In the genomic region with DNA sequence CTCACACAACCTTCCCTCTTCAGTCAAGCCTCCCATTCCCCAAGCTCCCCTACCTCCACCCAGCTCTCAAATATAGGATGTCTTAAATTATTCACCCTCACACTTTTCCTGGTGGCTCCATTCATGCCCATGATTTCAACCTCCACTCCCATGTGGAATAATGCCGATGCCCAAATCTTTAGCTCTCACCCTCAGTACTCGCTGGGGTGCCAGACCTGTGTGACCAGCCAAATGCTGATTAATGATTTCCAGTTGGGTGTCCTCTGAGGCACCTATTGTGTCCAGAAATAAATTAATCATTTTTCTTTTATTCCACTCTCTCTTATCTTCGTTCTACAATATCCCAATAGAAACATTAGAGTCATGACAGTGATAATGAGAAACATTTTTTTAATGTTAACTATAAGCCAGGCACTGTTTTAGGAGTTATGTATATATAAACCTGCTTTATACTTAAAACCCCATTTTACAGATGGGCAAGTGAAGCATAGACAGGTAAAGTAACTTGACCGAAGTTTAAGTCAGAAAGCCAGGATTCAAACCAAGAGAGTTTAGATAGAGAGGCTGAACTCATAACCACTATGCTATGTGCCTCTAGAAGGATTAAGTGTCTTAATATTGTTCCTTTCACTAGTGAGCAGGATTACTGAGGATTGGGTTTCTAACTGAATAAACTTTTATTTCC, we compare ENCODE assay signal across 22 cellular contexts.
DNase-seq lines count a peak whose midpoint lies in the region; ATAC-seq and TF ChIP-seq lines count a peak whose summit lies in the region.
"Had no signal": no experiment of that assay in that cellular context is flagged by ENCODE, and none has a peak within 500 bp of the region (broad histone marks: within the 10 kb centered on the region; RNA-seq: fewer than 3 reads in every experiment).

No MANE protein-coding gene starts in this region.

- dilution Hi-C loops in IMR-90 (cut with HindIII; ENCODE audit: low sequenced_read_pairs, unreplicated experiment) = no loop called here

- no peaks in the 10 kb centered on the region for H3K36me3 Mint-ChIP-seq in GM23338 (ENCODE audit: low read depth)
- no peaks in the 10 kb centered on the region for H3K36me3 Mint-ChIP-seq in dendritic cell treated with granulocyte-macrophage colony-stimulating factor and Interleukin-4, amounts not matched to agents 40 ng/mL and 50 ng/mL, for 4 days (ENCODE audit: low read depth)

- H3K9me2 ChIP-seq in GM23338 (ENCODE audit: insufficient read depth) = no peaks in the 10 kb centered on the region
- H3K9me2 ChIP-seq: SK-N-SH had no signal

- TF ChIP-seq POLR2A in IMR-90 (IDR thresholded peaks at IDR 0.05; ENCODE audit: low read depth, low read length) = no peak

- CTCF ChIA-PET in IMR-90 (lab: Yijun Ruan, JAX) = no interaction called here

- H3K4me3 Mint-ChIP-seq in GM23338 = no peak overlapping the region
- H3K4me3 Mint-ChIP-seq in dendritic cell treated with granulocyte-macrophage colony-stimulating factor and Interleukin-4, amounts not matched to agents 40 ng/mL and 50 ng/mL, for 4 days = no peak overlapping the region
- H3K4me3 Mint-ChIP-seq: CD4-positive, alpha-beta T cell; T-helper 1 cell treated with Interleukin-12 subunit alpha and Interleukin-12 subunit beta and Interleukin-4 antibody, amounts not matched to agents 30 μg/mL and 1 μg/mL, for 36 hours had no signal

- H4K5ac ChIP-seq in IMR-90 (ENCODE audit: low read depth, low read length) = no peak overlapping the region

- no peak for TF ChIP-seq CTCF in GM23338 (conservative IDR thresholded peaks at IDR 0.05; ENCODE audit: low read depth in 2 of 2)
- no peak for TF ChIP-seq CTCF in IMR-90 (conservative IDR thresholded peaks at IDR 0.05; ENCODE audit: low read depth, low read length)
- no peak for TF ChIP-seq CTCF in retinal pigment epithelial cell (conservative IDR thresholded peaks at IDR 0.05; ENCODE audit: low read depth, low read length)

- in situ Hi-C loops in IMR-90 (cut with MboI; ENCODE audit: low sequenced_read_pairs) (no loop called here), ACHN (cut with HindIII; ENCODE audit: low pct_ligation_motif_present, low pct_unique_long_range_greater_than_20kb, low sequenced_read_pairs) (no loop called here)

- no peaks in the 10 kb centered on the region for H3K79me2 ChIP-seq in GM23338 (replicated peaks; ENCODE audit: insufficient read depth)

- no peaks in the 10 kb centered on the region for H3K9me3 ChIP-seq in IMR-90 (ENCODE audit: control insufficient read depth, insufficient read depth, low read length)
- H3K9me3 ChIP-seq: BLaER1 treated with 17β-estradiol and CSF1 and Interleukin-3, amounts not matched to agents 10 nM and 100 nM; HAP-1; SK-N-SH had no signal

- H2AK5ac ChIP-seq in IMR-90 (ENCODE audit: low read depth, low read length) = no peak overlapping the region

- H3F3A ChIP-seq in GM23338 (replicated peaks; ENCODE audit: low read depth) = no peaks in the 10 kb centered on the region

- H2BK20ac ChIP-seq in IMR-90 (ENCODE audit: low read depth, low read length) = no peak overlapping the region

- H2BK120ac ChIP-seq in IMR-90 (ENCODE audit: low read depth, low read length) = no peak overlapping the region

- TF ChIP-seq RAD21 in IMR-90 (IDR thresholded peaks at IDR 0.05; ENCODE audit: low read length) = no peak

- H3K9me1 ChIP-seq in IMR-90 (ENCODE audit: insufficient read depth, low read length) = peaks cover 3% of the 10 kb centered on the region; the same call in 1 of the 2 replicates

- 100% methylated on average over 1 to 2 of the region's 4 CpGs for WGBS in IMR-90 (ENCODE audit: extremely low coverage in 2 of 2, insufficient read length in 1 of 2), 2 experiments

- H4K8ac ChIP-seq in IMR-90 (ENCODE audit: low read depth in 2 of 2, low read length in 2 of 2) = no peak overlapping the region

- no peak overlapping the region for H2BK15ac ChIP-seq in IMR-90 (ENCODE audit: low read depth, low read length)

- H3K36me3 ChIP-seq in GM23338 (ENCODE audit: insufficient read depth) = no peaks in the 10 kb centered on the region
- H3K36me3 ChIP-seq in IMR-90 (ENCODE audit: control insufficient read depth, insufficient read depth, low read length) = no peaks in the 10 kb centered on the region
- H3K36me3 ChIP-seq: BLaER1 treated with 17β-estradiol and CSF1 and Interleukin-3, amounts not matched to agents 10 nM and 100 nM; HAP-1 had no signal

- H3K27me3 ChIP-seq in GM23338 (ENCODE audit: insufficient read depth) (no peaks in the 10 kb centered on the region), IMR-90 (ENCODE audit: control insufficient read depth, insufficient read depth, low read length) (no peaks in the 10 kb centered on the region; the same call in 1 of the 2 replicates)
- H3K27me3 ChIP-seq: BLaER1 treated with 17β-estradiol and CSF1 and Interleukin-3, amounts not matched to agents 10 nM and 100 nM had no signal

- H3K14ac ChIP-seq in IMR-90 (replicated peaks; ENCODE audit: low read depth, low read length) = no peak overlapping the region

- H3K9ac ChIP-seq in IMR-90 (ENCODE audit: low read depth, low read length) = no peak overlapping the region
- H3K9ac ChIP-seq: BLaER1 treated with 17β-estradiol and CSF1 and Interleukin-3, amounts not matched to agents 10 nM and 100 nM; GM23248; SK-N-SH had no signal

- no peaks in the 10 kb centered on the region for H3K27me3 Mint-ChIP-seq in GM23338 (ENCODE audit: insufficient read depth, low read depth, poor library complexity)
- H3K27me3 Mint-ChIP-seq in dendritic cell treated with granulocyte-macrophage colony-stimulating factor and Interleukin-4, amounts not matched to agents 40 ng/mL and 50 ng/mL, for 4 days = peaks cover 5% of the 10 kb centered on the region

- no peak overlapping the region for H4K91ac ChIP-seq in IMR-90 (ENCODE audit: insufficient read depth, low read depth, low read length)

- no peak overlapping the region for H3K18ac ChIP-seq in IMR-90 (ENCODE audit: low read depth, low read length)

- no peak overlapping the region for H3K4ac ChIP-seq in IMR-90 (ENCODE audit: low read depth, low read length)

- no peaks in the 10 kb centered on the region for H3K4me1 ChIP-seq in GM23338 (ENCODE audit: insufficient read depth)
- H3K4me1 ChIP-seq in IMR-90 (ENCODE audit: control insufficient read depth, insufficient read depth, low read length) = no peaks in the 10 kb centered on the region
- H3K4me1 ChIP-seq: BLaER1 treated with 17β-estradiol and CSF1 and Interleukin-3, amounts not matched to agents 10 nM and 100 nM; HAP-1 had no signal

- no peak overlapping the region for H3K4me3 ChIP-seq in GM23338
- H3K4me3 ChIP-seq in IMR-90 (ENCODE audit: insufficient read depth, low read depth, low read length) = no peak overlapping the region
- H3K4me3 ChIP-seq in retinal pigment epithelial cell (ENCODE audit: low read length) = no peak overlapping the region
- H3K4me3 ChIP-seq: BLaER1 treated with 17β-estradiol and CSF1 and Interleukin-3, amounts not matched to agents 10 nM and 100 nM; GM23248; HAP-1 had no signal

- no peak overlapping the region for H3K4me2 ChIP-seq in GM23338
- no peak overlapping the region for H3K4me2 ChIP-seq in IMR-90 (ENCODE audit: low read depth, low read length)
- H3K4me2 ChIP-seq: BLaER1 treated with 17β-estradiol and CSF1 and Interleukin-3, amounts not matched to agents 10 nM and 100 nM; SK-N-SH had no signal

- intact Hi-C loops in IMR-90 (cut with micrococcal nuclease) = no loop called here
- intact Hi-C loops in dendritic cell treated with granulocyte-macrophage colony-stimulating factor and Interleukin-4, amounts not matched to agents 40 ng/mL and 50 ng/mL, for 4 days (cut with micrococcal nuclease) = loop anchor here (10.0 kb wide), 1 partner anchor 463 kb away; no protein-coding TSS in a partner anchor

- no peaks in the 10 kb centered on the region for H3K4me1 Mint-ChIP-seq in GM23338
- H3K4me1 Mint-ChIP-seq in dendritic cell treated with granulocyte-macrophage colony-stimulating factor and Interleukin-4, amounts not matched to agents 40 ng/mL and 50 ng/mL, for 4 days (ENCODE audit: low read depth) = peaks cover 13% of the 10 kb centered on the region

- no peak overlapping the region for H3K27ac ChIP-seq in GM23338 (ENCODE audit: low read depth)
- H3K27ac ChIP-seq in IMR-90 (ENCODE audit: insufficient read depth, low read length) = no peak overlapping the region
- H3K27ac ChIP-seq: BLaER1 treated with 17β-estradiol and CSF1 and Interleukin-3, amounts not matched to agents 10 nM and 100 nM; GM23248 had no signal

- no peak overlapping the region for H3K23ac ChIP-seq in IMR-90 (ENCODE audit: low read depth, low read length)

- ATAC-seq in GM23338 (no peak), IMR-90 (ENCODE audit: low read depth) (no peak; the same call in 1 of the 2 replicates)
- ATAC-seq: HepG2 had no signal

- H2AFZ ChIP-seq in GM23338 (0 out of 2 replicates have a peak overlapping the region, but pooled peaks have one; percentile 16), IMR-90 (replicated peaks; ENCODE audit: low read length, poor library complexity) (no peak overlapping the region)
- H2AFZ ChIP-seq: GM23248 had no signal

- H3K27ac Mint-ChIP-seq in GM23338 = no peak overlapping the region
- peak overlapping the region; percentile 16 for H3K27ac Mint-ChIP-seq in dendritic cell treated with granulocyte-macrophage colony-stimulating factor and Interleukin-4, amounts not matched to agents 40 ng/mL and 50 ng/mL, for 4 days
- H3K27ac Mint-ChIP-seq: CD4-positive, alpha-beta T cell; T-helper 1 cell treated with Interleukin-12 subunit alpha and Interleukin-12 subunit beta and Interleukin-4 antibody, amounts not matched to agents 30 μg/mL and 1 μg/mL, for 36 hours had no signal

- no peaks in the 10 kb centered on the region for H3K9me3 Mint-ChIP-seq in GM23338
- no peaks in the 10 kb centered on the region for H3K9me3 Mint-ChIP-seq in dendritic cell treated with granulocyte-macrophage colony-stimulating factor and Interleukin-4, amounts not matched to agents 40 ng/mL and 50 ng/mL, for 4 days
- H3K9me3 Mint-ChIP-seq: CD4-positive, alpha-beta T cell; T-helper 1 cell treated with Interleukin-12 subunit alpha and Interleukin-12 subunit beta and Interleukin-4 antibody, amounts not matched to agents 30 μg/mL and 1 μg/mL, for 36 hours had no signal

- H4K20me1 ChIP-seq in GM23338 (replicated peaks; ENCODE audit: insufficient read depth) = no peaks in the 10 kb centered on the region
- H4K20me1 ChIP-seq in IMR-90 (ENCODE audit: insufficient read depth, low read length) = no peaks in the 10 kb centered on the region
- H4K20me1 ChIP-seq: BLaER1 treated with 17β-estradiol and CSF1 and Interleukin-3, amounts not matched to agents 10 nM and 100 nM had no signal

- no TSS peak for BruUV-seq in IMR-90 (replicated peaks; lab: Mats Ljungman, UMichigan)

- no peak overlapping the region for H2BK5ac ChIP-seq in IMR-90 (ENCODE audit: low read depth, low read length, poor library complexity, severe bottlenecking)

- no peak overlapping the region for H3K56ac ChIP-seq in IMR-90 (ENCODE audit: extremely low read depth, insufficient read depth, low read length)

- no peaks in the 10 kb centered on the region for H3K79me1 ChIP-seq in IMR-90 (ENCODE audit: low read depth in 1 of 2, low read length in 2 of 2)

- H2AK9ac ChIP-seq in IMR-90 (replicated peaks; ENCODE audit: low read depth, low read length, poor library complexity) = no peak overlapping the region

- POLR2A ChIA-PET in IMR-90 (lab: Charles Lee; ENCODE audit: unreplicated experiment) = no interaction called here

- DNase-seq in GM23338 (ENCODE audit: low spot score) = no peak
- peak; percentile 23 for DNase-seq in IMR-90
- peak; percentile 14 for DNase-seq in retinal pigment epithelial cell (ENCODE audit: low read depth)
- DNase-seq in ACHN = no peak
- DNase-seq in NCI-H2171 (lab: John Stamatoyannopoulos, UW) = no peak
- DNase-seq in Kasumi-1 (lab: John Stamatoyannopoulos, UW) = no peak
- DNase-seq: AML-193; CD4-positive, alpha-beta T cell; GM23248; KBM-7; NCI-H1105; NCI-H1436 treated with DMSO at 0.1 percent for 48 hours; NCI-H2029; NCI-H226; NCI-H510A; SK-N-SH; SW 1271 had no signal

Comparison
In these comparisons a context has a peak if more than half of its experiments do, and no peak if none do; other contexts are left out.
1. DNase-seq: peak in IMR-90 (single experiment) and retinal pigment epithelial cell (single experiment); none in GM23338 (single experiment), ACHN (single experiment), NCI-H2171 (single experiment) and Kasumi-1 (0 of 2).